Comparison of ENCODE assay signal across 11 cellular contexts in genomic region chr1:67479146-67479891, GRCh38. TPM values are rescaled to one million over a fixed set of nuclear protein-coding genes. Genes with fewer than 3 reads are reported as not detected.
A peak's percentile ranks its signal among the peaks of the same experiment; 100 is the strongest.
DNase-seq lines count a peak whose midpoint lies in the region; FAIRE-seq and TF ChIP-seq lines count a peak whose summit lies in the region.
"Had no signal": no experiment of that assay in that cellular context is flagged by ENCODE, and none has a peak within 500 bp of the region (broad histone marks: within the 10 kb centered on the region; RNA-seq: fewer than 3 reads in every experiment).

No MANE protein-coding gene starts in this region.

- TF ChIP-seq CTCF in Calu3 (IDR thresholded peaks at IDR 0.05; ENCODE audit: unreplicated experiment) (no peak), bronchial epithelial cell (IDR thresholded peaks at IDR 0.05; ENCODE audit: insufficient read depth, low read length, severe bottlenecking) (no peak)

- H2BK12ac ChIP-seq in neuronal stem cell (ENCODE audit: low read length) = no peak overlapping the region

- H3K36me3 Mint-ChIP-seq in Calu3 (ENCODE audit: insufficient read depth, unreplicated experiment) = no peaks in the 10 kb centered on the region

- intact Hi-C loops in Calu3 (cut with micrococcal nuclease; ENCODE audit: unreplicated experiment) = no loop called here

- no peak overlapping the region for H3K14ac ChIP-seq in neuronal stem cell (ENCODE audit: low read length)

- no peaks in the 10 kb centered on the region for H3K36me3 ChIP-seq in bronchial epithelial cell (ENCODE audit: control insufficient read depth, insufficient read depth, low read length)
- no peaks in the 10 kb centered on the region for H3K36me3 ChIP-seq in neuronal stem cell (replicated peaks in 1 of 2; ENCODE audit: control insufficient read depth in 2 of 2, insufficient read depth in 2 of 2, low read length in 2 of 2)

- H2BK120ac ChIP-seq in neuronal stem cell (ENCODE audit: low read depth, low read length) = no peak overlapping the region

- no peak overlapping the region for H3K4me3 Mint-ChIP-seq in Calu3 (ENCODE audit: low read depth, unreplicated experiment)

- no peak for FAIRE-seq in bronchial epithelial cell (lab: Jason Lieb, UNC)
- FAIRE-seq: G401.6 had no signal

- peaks cover 0 to 1% of the 10 kb centered on the region in 2 donors for H3K4me1 ChIP-seq in neuronal stem cell (ENCODE audit: control insufficient read depth in 2 of 2, insufficient read depth in 1 of 2, low read depth in 1 of 2, low read length in 2 of 2)

- no peak overlapping the region for H4K91ac ChIP-seq in neuronal stem cell (ENCODE audit: low read depth, low read length, poor library complexity)

- no CpG with 5 or more reads among the region's 10 CpGs for WGBS in neuronal stem cell (ENCODE audit: extremely low coverage in 2 of 2, insufficient read length in 2 of 2, insufficient replicate concordance in 1 of 2), 2 donors

- H4K8ac ChIP-seq in neuronal stem cell (ENCODE audit: low read depth, low read length) = no peak overlapping the region

- H3K4me2 ChIP-seq in neuronal stem cell (ENCODE audit: insufficient read depth, low read length, poor library complexity, severe bottlenecking) = no peak overlapping the region

- no TSS peak for BruUV-seq in Calu3 (replicated peaks; lab: Mats Ljungman, UMichigan)

- CTCF ChIA-PET in Calu3 (lab: Charles Lee) = interaction anchor here (0.6 kb wide), 1 partner anchor 315 kb away, joined by 3 read pairs; no protein-coding TSS in a partner anchor

- DNase-seq in Calu3 (peak; percentile 12), bronchial epithelial cell (ENCODE audit: low read depth) (peak; percentile 43), neuronal stem cell (ENCODE audit: low spot score) (no peak), AG08396 (ENCODE audit: low spot score) (no peak), DMS79 (lab: John Stamatoyannopoulos, UW) (no peak)
- DNase-seq in activated effector memory CD4-positive, alpha-beta T cell treated with anti-CD3 and anti-CD28 coated beads, Interleukin-2, amount 50 U/mL, for 16 hours = no peak
- DNase-seq in activated CD4-positive, CD25-positive, alpha-beta regulatory T cell (lab: John Stamatoyannopoulos, UW) = no peak
- DNase-seq: hippocampal formation, IMR-90 had no signal

- no peak overlapping the region for H2BK15ac ChIP-seq in neuronal stem cell (ENCODE audit: low read length)

- TF ChIP-seq RAD21 in Ishikawa (IDR thresholded peaks at IDR 0.05; ENCODE audit: low read depth) = no peak

- H3K27me3 Mint-ChIP-seq in Calu3 (ENCODE audit: unreplicated experiment) = no peaks in the 10 kb centered on the region

- no peaks in the 10 kb centered on the region for H3K9me3 ChIP-seq in neuronal stem cell (replicated peaks in 1 of 2; ENCODE audit: control insufficient read depth in 2 of 2, insufficient read depth in 1 of 2, low read depth in 1 of 2, low read length in 2 of 2)

- H3K27ac ChIP-seq in neuronal stem cell (replicated peaks; ENCODE audit: low read length) = no peak overlapping the region

- no peak overlapping the region for H3K23ac ChIP-seq in neuronal stem cell (ENCODE audit: low read depth, low read length, poor library complexity)

- H3K4ac ChIP-seq in neuronal stem cell (ENCODE audit: low read length) = no peak overlapping the region

- no peaks in the 10 kb centered on the region for H3K27me3 ChIP-seq in bronchial epithelial cell (ENCODE audit: control insufficient read depth, insufficient read depth, low read length)
- H3K27me3 ChIP-seq in neuronal stem cell (ENCODE audit: control insufficient read depth in 3 of 3, insufficient read depth in 3 of 3, low read depth in 1 of 3, low read length in 3 of 3) = peaks cover 0 to 1% (median 0%) of the 10 kb centered on the region in 3 experiments

- H3K18ac ChIP-seq in neuronal stem cell (ENCODE audit: low read length) = peak overlapping the region; percentile 64

- H3K4me1 Mint-ChIP-seq in Calu3 (ENCODE audit: low read depth, unreplicated experiment) = no peaks in the 10 kb centered on the region

- H2BK5ac ChIP-seq in neuronal stem cell (ENCODE audit: low read length) = no peak overlapping the region

- H3K79me1 ChIP-seq in neuronal stem cell (ENCODE audit: low read depth, low read length) = no peaks in the 10 kb centered on the region

- TF ChIP-seq EP300 in Ishikawa (IDR thresholded peaks at IDR 0.05; ENCODE audit: borderline replicate concordance) = no peak

- H3K4me3 ChIP-seq in bronchial epithelial cell (ENCODE audit: low read depth, low read length) (no peak overlapping the region), neuronal stem cell (ENCODE audit: low read length in 2 of 2) (no peak overlapping the region)

- H2AFZ ChIP-seq in neuronal stem cell (ENCODE audit: low read length) = no peak overlapping the region

- H3K9ac ChIP-seq in neuronal stem cell (ENCODE audit: low read depth, low read length, poor library complexity) = no peak overlapping the region

- no peak overlapping the region for H3K27ac Mint-ChIP-seq in Calu3 (ENCODE audit: unreplicated experiment)

- no peaks in the 10 kb centered on the region for H3K9me3 Mint-ChIP-seq in Calu3 (ENCODE audit: low read depth, unreplicated experiment)

- no peak overlapping the region for H2AK5ac ChIP-seq in neuronal stem cell (ENCODE audit: low read depth, low read length)

TF ChIP-seq in Ishikawa, 13 proteins besides CTCF, POLR2A, EP300 and RAD21:
- 0 out of 2 replicates have a peak, but pooled peaks have one; percentile 36 for TF ChIP-seq USF1 (IDR thresholded peaks at IDR 0.05)
- no peak for TF ChIP-seq ZBTB7A (IDR thresholded peaks at IDR 0.05; ENCODE audit: low read depth)
- peak; percentile 82 for TF ChIP-seq MAX (IDR thresholded peaks at IDR 0.05)
- no peak for TF ChIP-seq TEAD4 (IDR thresholded peaks at IDR 0.05)

RNA-seq across cellular contexts. Expression of gene SERBP1, which starts 49.1 kb away (rescaled TPM):
- total RNA-seq in Calu3 (2022) = 216 and 226 TPM in 2 replicates
- total RNA-seq in bronchial epithelial cell = 247 and 282 TPM in 2 replicates
- 407 TPM for polyA plus RNA-seq in neuronal stem cell (2013, experiment 1 of 2)
- polyA plus RNA-seq in neuronal stem cell (2013, experiment 2 of 2) = 412 TPM

Comparison
In these comparisons a context has a peak if more than half of its experiments do, and no peak if none do; other contexts are left out.
1. DNase-seq: peak in Calu3 (single experiment) and bronchial epithelial cell (single experiment); none in neuronal stem cell (single experiment), AG08396 (single experiment), activated effector memory CD4-positive, alpha-beta T cell treated with anti-CD3 and anti-CD28 coated beads, Interleukin-2, amount 50 U/mL, for 16 hours (single experiment), DMS79 (single experiment) and activated CD4-positive, CD25-positive, alpha-beta regulatory T cell (0 of 4).